Comparison of ENCODE assay signal across 1 cellular context in genomic region chr7:38335490-38336135, GRCh38.
TF ChIP-seq lines count a peak whose summit lies in the region.

No MANE protein-coding gene starts in this region.

TF ChIP-seq in K562, 482 proteins besides CTCF, POLR2A, EP300 and RAD21 (continued from another document and continues in another):
- TF ChIP-seq E4F1 (CRISPR knock-in tag; IDR thresholded peaks at IDR 0.05; ENCODE audit: borderline replicate concordance) = no peak
- TF ChIP-seq SRSF9 (IDR thresholded peaks at IDR 0.05; ENCODE audit: borderline replicate concordance, low read depth, low read length) = no peak
- TF ChIP-seq TBP (optimal IDR thresholded peaks at IDR 0.05; ENCODE audit: low read depth, low read length) = peak; percentile 39
- TF ChIP-seq MXD1 (CRISPR knock-in tag; IDR thresholded peaks at IDR 0.05; ENCODE audit: borderline replicate concordance, poor library complexity, severe bottlenecking) = no peak
- no peak for TF ChIP-seq TAF15 (IDR thresholded peaks at IDR 0.05; ENCODE audit: low read depth, low read length)
- no peak for TF ChIP-seq CEBPB (tag; IDR thresholded peaks at IDR 0.05)
- TF ChIP-seq ARID4B (CRISPR knock-in tag; IDR thresholded peaks at IDR 0.05) = peak; percentile 77; the same call in 1 of the 2 replicates
- peak; percentile 74 for TF ChIP-seq KDM5B (IDR thresholded peaks at IDR 0.05; ENCODE audit: insufficient replicate concordance, low read depth, low read length)
- 0 out of 2 replicates have a peak, but pooled peaks have one; percentile 72 for TF ChIP-seq GTF2F1 (IDR thresholded peaks at IDR 0.05; ENCODE audit: low read depth, low read length)
- TF ChIP-seq CREB5 (CRISPR knock-in tag; IDR thresholded peaks at IDR 0.05) = no peak
- no peak; the same call in 1 of the 2 replicates for TF ChIP-seq BCOR (IDR thresholded peaks at IDR 0.05)
- TF ChIP-seq ZNF3 (CRISPR knock-in tag; IDR thresholded peaks at IDR 0.05) = no peak
- TF ChIP-seq DPF2 (IDR thresholded peaks at IDR 0.05) = no peak; the same call in 1 of the 2 replicates
- TF ChIP-seq NEUROD1 (IDR thresholded peaks at IDR 0.05; ENCODE audit: borderline replicate concordance, low read depth, low read length, partially characterized antibody) = peak; percentile 62
- TF ChIP-seq TARDBP (IDR thresholded peaks at IDR 0.05) = peak; percentile 75; the same call in 1 of the 2 replicates
- TF ChIP-seq KDM4B (IDR thresholded peaks at IDR 0.05; ENCODE audit: borderline replicate concordance in 2 of 2, low read depth in 1 of 2) = peak in 1 of 2 experiments; percentile 71; a peak in 1 of 4 replicates
- TF ChIP-seq JUND (IDR thresholded peaks at IDR 0.05; ENCODE audit: borderline replicate concordance, low read depth, low read length) = peak; percentile 76
- peak; percentile 57; the same call in 2 of the 3 replicates for TF ChIP-seq JUND (tag; IDR thresholded peaks at IDR 0.05; ENCODE audit: borderline replicate concordance, low read depth, low read length)
- TF ChIP-seq NELFE (IDR thresholded peaks at IDR 0.05; ENCODE audit: insufficient read depth, insufficient read length) = no peak
- no peak for TF ChIP-seq ZNF445 (CRISPR knock-in tag; IDR thresholded peaks at IDR 0.05; ENCODE audit: low read depth)
- no peak for TF ChIP-seq ZNF507 (tag; conservative IDR thresholded peaks at IDR 0.05)
- no peak for TF ChIP-seq ID3 (CRISPR knock-in tag; IDR thresholded peaks at IDR 0.05)
- TF ChIP-seq ID3 (tag; IDR thresholded peaks at IDR 0.05) = peak; percentile 69; the same call in 1 of the 2 replicates
- peak; percentile 48; the same call in 1 of the 2 replicates for TF ChIP-seq THRB (CRISPR knock-in tag; conservative IDR thresholded peaks at IDR 0.05)
- peak; percentile 91 to 96 for TF ChIP-seq MAZ (CRISPR knock-in tag; conservative IDR thresholded peaks at IDR 0.05 in 1 of 2, IDR thresholded peaks at IDR 0.05 in 1 of 2)
- TF ChIP-seq HMG20A (CRISPR knock-in tag; conservative IDR thresholded peaks at IDR 0.05) = no peak
- peak; percentile 71 for TF ChIP-seq BHLHE40 (IDR thresholded peaks at IDR 0.05; ENCODE audit: low read length)
- TF ChIP-seq POLR2H (tag; IDR thresholded peaks at IDR 0.05; ENCODE audit: low read depth) = peak; percentile 56; the same call in 1 of the 2 replicates
- peak; percentile 74; the same call in 1 of the 2 replicates for TF ChIP-seq TOE1 (IDR thresholded peaks at IDR 0.05; ENCODE audit: borderline replicate concordance)
- no peak for TF ChIP-seq TOE1 (CRISPR knock-in tag; IDR thresholded peaks at IDR 0.05; ENCODE audit: borderline replicate concordance, low read depth)
- peak; percentile 67; the same call in 1 of the 2 replicates for TF ChIP-seq RNF2 (IDR thresholded peaks at IDR 0.05)
- no peak for TF ChIP-seq SIN3B (IDR thresholded peaks at IDR 0.05; ENCODE audit: low read depth)
- TF ChIP-seq HLTF (IDR thresholded peaks at IDR 0.05) = 0 out of 2 replicates have a peak, but pooled peaks have one; percentile 31
- TF ChIP-seq NR2F6 (CRISPR knock-in tag; IDR thresholded peaks at IDR 0.05) = no peak
- TF ChIP-seq SNAPC5 (CRISPR knock-in tag; IDR thresholded peaks at IDR 0.05) = no peak
- TF ChIP-seq MTA2 (IDR thresholded peaks at IDR 0.05; ENCODE audit: low read depth) = no peak; the same call in 1 of the 2 replicates
- no peak for TF ChIP-seq IRF1 (CRISPR knock-in tag; IDR thresholded peaks at IDR 0.05; ENCODE audit: borderline replicate concordance)
- 0 out of 2 replicates have a peak, but pooled peaks have one; percentile 21 for TF ChIP-seq ZC3H11A (IDR thresholded peaks at IDR 0.05; ENCODE audit: low read depth, low read length)
- TF ChIP-seq PHF20 (IDR thresholded peaks at IDR 0.05; ENCODE audit: partially characterized antibody) = peak; percentile 39
- no peak for TF ChIP-seq RBM22 (IDR thresholded peaks at IDR 0.05; ENCODE audit: low read depth, low read length, poor library complexity, severe bottlenecking)
- no peak for TF ChIP-seq TFE3 (CRISPR knock-in tag; IDR thresholded peaks at IDR 0.05)
- peak; percentile 77; the same call in 1 of the 2 replicates for TF ChIP-seq ETV5 (CRISPR knock-in tag; IDR thresholded peaks at IDR 0.05; ENCODE audit: low read depth)
- no peak for TF ChIP-seq ZBTB8A (IDR thresholded peaks at IDR 0.05; ENCODE audit: partially characterized antibody)
- TF ChIP-seq MTF1 (CRISPR knock-in tag; IDR thresholded peaks at IDR 0.05; ENCODE audit: borderline replicate concordance) = no peak
- TF ChIP-seq GTF2B (IDR thresholded peaks at IDR 0.05; ENCODE audit: extremely low read depth, insufficient read length) = no peak
- TF ChIP-seq STAT6 (CRISPR knock-in tag; IDR thresholded peaks at IDR 0.05) = no peak
- TF ChIP-seq ESRRA (IDR thresholded peaks at IDR 0.05; ENCODE audit: borderline replicate concordance, low read depth) = peak; percentile 71
- no peak for TF ChIP-seq MCM7 (IDR thresholded peaks at IDR 0.05)
- no peak for TF ChIP-seq KHSRP (IDR thresholded peaks at IDR 0.05)
- TF ChIP-seq SLC30A9 (CRISPR knock-in tag; IDR thresholded peaks at IDR 0.05) = no peak
